8 cellular contexts compared by ENCODE assay signal in the genomic region with DNA sequence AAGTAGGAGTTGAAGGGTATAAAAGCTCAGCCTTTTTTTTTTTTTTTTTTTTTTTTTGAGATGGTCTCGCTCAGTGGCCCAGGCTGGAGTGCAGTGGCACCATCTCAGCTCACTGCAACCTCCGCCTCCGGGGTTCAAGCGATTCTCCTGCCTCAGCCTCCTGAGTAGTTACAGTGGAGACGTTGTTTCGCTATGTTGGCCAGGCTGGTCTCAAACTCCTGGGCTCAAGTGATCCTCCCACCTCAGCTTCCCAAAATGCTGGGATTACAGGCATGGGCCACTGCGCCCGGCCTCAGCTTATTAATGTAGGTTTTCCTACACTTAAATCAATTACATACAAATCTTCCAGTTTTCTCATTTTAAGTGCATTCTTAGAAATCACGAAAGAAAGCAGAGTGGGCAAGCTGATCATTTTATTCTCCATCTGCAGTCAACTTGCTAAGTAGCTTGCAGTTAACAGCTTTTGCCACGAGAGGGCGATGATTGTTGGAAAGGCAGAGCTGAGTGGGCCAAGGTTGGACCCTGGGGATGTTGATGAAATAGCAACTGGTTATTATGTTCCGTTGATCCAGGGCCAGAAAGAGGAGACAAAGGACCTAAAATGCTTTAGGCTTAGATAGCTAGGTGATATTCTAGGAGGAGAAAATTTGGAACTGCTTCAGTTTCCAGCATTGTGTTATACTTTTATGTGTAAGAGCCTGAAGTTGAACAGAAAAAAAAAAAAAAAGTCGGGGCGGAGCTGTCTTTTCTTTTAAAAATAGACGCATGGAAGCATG.
DNase-seq lines count a peak whose midpoint lies in the region; ATAC-seq and TF ChIP-seq lines count a peak whose summit lies in the region.

No MANE protein-coding gene starts in this region.

- peak; percentile 87 for TF ChIP-seq CTCF in OCI-LY3 (IDR thresholded peaks at IDR 0.05; ENCODE audit: low read depth, low read length)
- TF ChIP-seq CTCF in esophagus muscularis mucosa (IDR thresholded peaks at IDR 0.05) = peak; percentile 86 to 88 (median 88)

- WGBS in esophagus muscularis mucosa = 59% methylated on average over 15 of the region's 15 CpGs

- no peak overlapping the region for H3K27ac ChIP-seq in CD8-positive, alpha-beta memory T cell (ENCODE audit: low read depth, low read length)
- H3K27ac ChIP-seq in OCI-LY3 (ENCODE audit: low read length) (no peak overlapping the region), esophagus muscularis mucosa (replicated peaks in 1 of 4) (peak overlapping the region in 3 of 4 donors; percentile 42 to 50 (median 50))
- H3K27ac ChIP-seq in naive thymus-derived CD4-positive, alpha-beta T cell (ENCODE audit: low read depth, low read length) = no peak overlapping the region

- no peaks in the 10 kb centered on the region for H3K9me3 Mint-ChIP-seq in CD8-positive, alpha-beta memory T cell
- H3K9me3 Mint-ChIP-seq in naive thymus-derived CD4-positive, alpha-beta T cell = no peaks in the 10 kb centered on the region

- H2AFZ ChIP-seq in OCI-LY3 (ENCODE audit: low read depth, low read length) = no peak overlapping the region

- no peak overlapping the region for H3K4me2 ChIP-seq in OCI-LY3 (ENCODE audit: low read length)

- no peaks in the 10 kb centered on the region for H3K27me3 Mint-ChIP-seq in CD8-positive, alpha-beta memory T cell
- H3K27me3 Mint-ChIP-seq in naive thymus-derived CD4-positive, alpha-beta T cell = peaks cover 0 to 2% (median 0%) of the 10 kb centered on the region in 5 donors

- ATAC-seq in naive thymus-derived CD4-positive, alpha-beta T cell = peak; percentile 73
- no peak for ATAC-seq in GM18873 (IDR thresholded peaks at IDR 0.05; ENCODE audit: low FRiP score, unreplicated experiment)

- peaks cover 0 to 10% (median 0%) of the 10 kb centered on the region in 3 donors for H3K4me1 Mint-ChIP-seq in CD8-positive, alpha-beta memory T cell
- H3K4me1 Mint-ChIP-seq in naive thymus-derived CD4-positive, alpha-beta T cell = peaks cover 0 to 18% (median 0%) of the 10 kb centered on the region in 7 donors

- H3K4me1 ChIP-seq in CD8-positive, alpha-beta memory T cell (ENCODE audit: insufficient read depth, low read length) = no peaks in the 10 kb centered on the region
- H3K4me1 ChIP-seq in OCI-LY3 (ENCODE audit: low read length) (no peaks in the 10 kb centered on the region), esophagus muscularis mucosa (peaks cover 19 to 21% (median 20%) of the 10 kb centered on the region in 4 donors)
- H3K4me1 ChIP-seq in naive thymus-derived CD4-positive, alpha-beta T cell (ENCODE audit: control insufficient read depth in 2 of 2, insufficient read depth in 2 of 2, low read length in 2 of 2) = peaks cover 0 to 4% of the 10 kb centered on the region in 2 donors

- POLR2A ChIA-PET in CD8-positive, alpha-beta memory T cell (lab: Charles Lee) = no interaction called here
- POLR2A ChIA-PET in naive thymus-derived CD4-positive, alpha-beta T cell (lab: Charles Lee) = interaction anchor here (0.5 to 0.6 kb wide), 2 partner anchors 288 to 500 kb away, joined by 3 read pairs; no protein-coding TSS in a partner anchor

- no peaks in the 10 kb centered on the region for H3K36me3 ChIP-seq in CD8-positive, alpha-beta memory T cell (ENCODE audit: insufficient read depth, low read length)
- H3K36me3 ChIP-seq in OCI-LY3 (replicated peaks; ENCODE audit: low read depth, low read length) (no peaks in the 10 kb centered on the region), esophagus muscularis mucosa (peaks cover 0 to 4% (median 0%) of the 10 kb centered on the region in 4 donors)
- H3K36me3 ChIP-seq in naive thymus-derived CD4-positive, alpha-beta T cell (ENCODE audit: control insufficient read depth in 2 of 3, insufficient read depth in 3 of 3, low read length in 3 of 3) = no peaks in the 10 kb centered on the region

- H3K36me3 Mint-ChIP-seq in CD8-positive, alpha-beta memory T cell = no peaks in the 10 kb centered on the region
- H3K36me3 Mint-ChIP-seq in naive thymus-derived CD4-positive, alpha-beta T cell = peaks cover 0 to 3% (median 0%) of the 10 kb centered on the region in 5 donors

- no peak overlapping the region for H3K9ac ChIP-seq in OCI-LY3 (ENCODE audit: low read length)

- TF ChIP-seq POLR2A in esophagus muscularis mucosa (IDR thresholded peaks at IDR 0.05; ENCODE audit: low read depth) = no peak

- no peaks in the 10 kb centered on the region for H3K27me3 ChIP-seq in CD8-positive, alpha-beta memory T cell (ENCODE audit: insufficient read depth, low read length, poor library complexity, severe bottlenecking)
- H3K27me3 ChIP-seq in OCI-LY3 (ENCODE audit: low read depth, low read length) (peaks cover 7% of the 10 kb centered on the region; the same call in 1 of the 2 replicates), esophagus muscularis mucosa (no peaks in the 10 kb centered on the region)
- no peaks in the 10 kb centered on the region for H3K27me3 ChIP-seq in naive thymus-derived CD4-positive, alpha-beta T cell (ENCODE audit: control insufficient read depth in 2 of 2, insufficient read depth in 2 of 2, low read length in 2 of 2)

- DNase-seq in CD8-positive, alpha-beta memory T cell = peak; percentile 40 to 72 (median 48)
- DNase-seq in HuH-7.5 (ENCODE audit: low spot score) (peak; percentile 32), esophagus muscularis mucosa (ENCODE audit: extremely low spot score) (peak; percentile 96)
- peak; percentile 85 for DNase-seq in activated CD8-positive, alpha-beta memory T cell treated with anti-CD3 and anti-CD28 coated beads, Interleukin-2, amount 50 U/mL, for 48 hours
- peak; percentile 14 to 63 (median 50) for DNase-seq in naive thymus-derived CD4-positive, alpha-beta T cell
- DNase-seq in stimulated activated CD8-positive, alpha-beta memory T cell treated with anti-CD3 and anti-CD28 coated beads, Interleukin-7, amount 100 ng/mL, for 4 hours (ENCODE audit: low read depth in 2 of 2) = peak; percentile 30 to 50

- H3K4me3 Mint-ChIP-seq in CD8-positive, alpha-beta memory T cell = no peak overlapping the region
- H3K4me3 Mint-ChIP-seq in naive thymus-derived CD4-positive, alpha-beta T cell = no peak overlapping the region

- peak overlapping the region in 1 of 8 donors; percentile 82 for H3K27ac Mint-ChIP-seq in CD8-positive, alpha-beta memory T cell
- no peak overlapping the region for H3K27ac Mint-ChIP-seq in naive thymus-derived CD4-positive, alpha-beta T cell

- no peaks in the 10 kb centered on the region for H4K20me1 ChIP-seq in OCI-LY3 (ENCODE audit: insufficient read depth, low read length)

- TF ChIP-seq EP300 in esophagus muscularis mucosa (IDR thresholded peaks at IDR 0.05) = no peak

- intact Hi-C loops in esophagus muscularis mucosa (cut with DNase I) = loop anchor here (2.0 to 5.0 kb wide), 2 partner anchors 304 to 398 kb away; no protein-coding TSS in a partner anchor
- intact Hi-C loops in naive thymus-derived CD4-positive, alpha-beta T cell (cut with micrococcal nuclease) = loop anchor here (1.0 to 5.0 kb wide), 5 partner anchors 231 to 824 kb away; no protein-coding TSS in a partner anchor

- H3K4me3 ChIP-seq in CD8-positive, alpha-beta memory T cell (ENCODE audit: low read length) = no peak overlapping the region
- H3K4me3 ChIP-seq in OCI-LY3 (ENCODE audit: low read length) = no peak overlapping the region
- no peak overlapping the region for H3K4me3 ChIP-seq in esophagus muscularis mucosa
- H3K4me3 ChIP-seq in naive thymus-derived CD4-positive, alpha-beta T cell (ENCODE audit: low read length) = no peak overlapping the region

- H3K9me3 ChIP-seq in CD8-positive, alpha-beta memory T cell (ENCODE audit: low read length) = no peaks in the 10 kb centered on the region
- H3K9me3 ChIP-seq in OCI-LY3 (ENCODE audit: insufficient read depth, low read length) (no peaks in the 10 kb centered on the region), esophagus muscularis mucosa (no peaks in the 10 kb centered on the region)
- no peaks in the 10 kb centered on the region for H3K9me3 ChIP-seq in naive thymus-derived CD4-positive, alpha-beta T cell (ENCODE audit: control insufficient read depth in 2 of 3, low read length in 3 of 3)

- CTCF ChIA-PET in CD8-positive, alpha-beta memory T cell (lab: Charles Lee) = interaction anchor here (0.6 to 2.2 kb wide), 27 partner anchors 9 to 608 kb away, joined by 3 to 22 read pairs (median 4); no protein-coding TSS in a partner anchor
- CTCF ChIA-PET in naive thymus-derived CD4-positive, alpha-beta T cell (lab: Charles Lee) = interaction anchor here (0.6 to 2.0 kb wide), 23 partner anchors 8 to 1324 kb away, joined by 3 to 19 read pairs (median 5); no protein-coding TSS in a partner anchor

- no peaks in the 10 kb centered on the region for H3K79me2 ChIP-seq in OCI-LY3 (ENCODE audit: low read length)

Comparison
In these comparisons a context has a peak if more than half of its experiments do, and no peak if none do; other contexts are left out.
1. DNase-seq: peak in every context shown above with its lines; median percentile 96 in esophagus muscularis mucosa; 85 in activated CD8-positive, alpha-beta memory T cell treated with anti-CD3 and anti-CD28 coated beads, Interleukin-2, amount 50 U/mL, for 48 hours; 50 in naive thymus-derived CD4-positive, alpha-beta T cell; 48 in CD8-positive, alpha-beta memory T cell; 40 in stimulated activated CD8-positive, alpha-beta memory T cell treated with anti-CD3 and anti-CD28 coated beads, Interleukin-7, amount 100 ng/mL, for 4 hours; 32 in HuH-7.5.
2. H3K27ac ChIP-seq: peak in esophagus muscularis mucosa (3 of 4); none in CD8-positive, alpha-beta memory T cell (single experiment), OCI-LY3 (single experiment) and naive thymus-derived CD4-positive, alpha-beta T cell (single experiment).